Comparison of ENCODE assay signal across 17 cellular contexts in the genomic region with DNA sequence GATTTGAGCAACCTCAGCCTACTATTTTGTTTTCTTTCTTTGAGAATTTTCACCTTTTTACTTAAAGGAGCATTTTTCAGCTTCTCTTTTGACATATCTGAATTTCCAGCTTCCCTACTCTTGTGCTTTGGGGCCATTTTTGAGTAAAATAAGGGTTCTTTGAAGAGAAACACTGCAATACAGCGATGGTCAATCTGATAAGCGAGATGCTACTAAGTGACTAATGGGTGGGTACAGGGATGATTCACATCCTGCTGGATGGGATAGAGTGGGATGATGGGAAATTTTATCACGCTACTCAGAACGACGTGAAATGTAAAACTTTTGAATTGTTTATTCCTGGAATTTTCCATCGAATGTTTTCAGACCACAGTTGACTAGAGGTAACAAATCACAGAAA. TPM values are rescaled to one million over a fixed set of nuclear protein-coding genes. Genes with fewer than 3 reads are reported as not detected.
DNase-seq lines count a peak whose midpoint lies in the region; ATAC-seq and TF ChIP-seq lines count a peak whose summit lies in the region.
"Had no signal": no experiment of that assay in that cellular context is flagged by ENCODE, and none has a peak within 500 bp of the region (broad histone marks: within the 10 kb centered on the region; RNA-seq: fewer than 3 reads in every experiment).

No MANE protein-coding gene starts in this region.

- intact Hi-C loops in PC-3 (cut with micrococcal nuclease) (no loop called here), vagina (cut with DNase I) (no loop called here)

- H3K9me2 ChIP-seq in PC-3 (replicated peaks; ENCODE audit: low read length): no peaks in the 10 kb centered on the region

- no peak for TF ChIP-seq POLR2A in vagina (IDR thresholded peaks at IDR 0.05)

- no peak overlapping the region for H3K4me3 ChIP-seq in PC-3 (ENCODE audit: low read length)
- no peak overlapping the region for H3K4me3 ChIP-seq in brain microvascular endothelial cell (ENCODE audit: low read depth, low read length)
- H3K4me3 ChIP-seq in osteoblast (ENCODE audit: insufficient read depth, low read length): no peak overlapping the region
- no peak overlapping the region for H3K4me3 ChIP-seq in vagina
- H3K4me3 ChIP-seq: ascending aorta, uterus had no signal

- no peaks in the 10 kb centered on the region for H3K36me3 ChIP-seq in PC-3 (ENCODE audit: low read depth, low read length)
- no peaks in the 10 kb centered on the region for H3K36me3 ChIP-seq in brain microvascular endothelial cell (replicated peaks)
- no peaks in the 10 kb centered on the region for H3K36me3 ChIP-seq in osteoblast (ENCODE audit: insufficient read depth, low read length)
- H3K36me3 ChIP-seq in vagina: no peaks in the 10 kb centered on the region
- H3K36me3 ChIP-seq: ascending aorta, uterus had no signal

- no peaks in the 10 kb centered on the region for H4K20me1 ChIP-seq in PC-3 (ENCODE audit: low read length)
- H4K20me1 ChIP-seq in osteoblast (ENCODE audit: insufficient read depth, low read length): no peaks in the 10 kb centered on the region

- DNase-seq in EH (ENCODE audit: low read depth) (peak; percentile 97), PC-3 (peak; percentile 23), brain microvascular endothelial cell (peak; percentile 89), osteoblast (ENCODE audit: insufficient read length, low spot score, missing footprints) (peak; percentile 70), vagina (ENCODE audit: extremely low spot score in 2 of 2) (no peak), AG20443 (ENCODE audit: low spot score) (no peak), RPMI8226 (no peak)
- DNase-seq: activated CD4-positive, alpha-beta T cell treated with anti-CD3 and anti-CD28 coated beads, Interleukin-2, amount 10 ng/mL, durations not matched to agents 7 days and 5 days; CD8-positive, alpha-beta T cell; effector memory CD8-positive, alpha-beta T cell; GF-D8; natural killer cell; stimulated activated CD4-positive, alpha-beta T cell treated with anti-CD3 and anti-CD28 coated beads, Interleukin-4, amount 100 ng/mL, for 24 hours; stimulated activated naive B cell treated with anti-CD40 and anti-IgM and Interleukin-4, amounts not matched to agents 10 μg/mL and 1 μg/mL and 100 μg/mL, for 72 hours; uterus had no signal

- CTCF ChIA-PET in PC-3 (lab: Charles Lee): no interaction called here

- no TSS peak for BruUV-seq in PC-3 (replicated peaks; lab: Mats Ljungman, UMichigan)

- POLR2A ChIA-PET in PC-3 (lab: Charles Lee; ENCODE audit: unreplicated experiment): no interaction called here

- no peak for ATAC-seq in PC-3
- ATAC-seq in GM19467 (IDR thresholded peaks at IDR 0.05; ENCODE audit: unreplicated experiment): no peak
- ATAC-seq: CD8-positive, alpha-beta T cell; effector memory CD8-positive, alpha-beta T cell; natural killer cell; stimulated activated naive B cell treated with anti-CD40 and anti-IgM and Interleukin-4, amounts not matched to agents 10 μg/mL and 1 μg/mL and 100 μg/mL, for 72 hours had no signal

- no peak overlapping the region for H2AFZ ChIP-seq in PC-3 (ENCODE audit: low read length)
- no peak overlapping the region for H2AFZ ChIP-seq in osteoblast (ENCODE audit: low read length)

- H3K9ac ChIP-seq in PC-3 (ENCODE audit: low read length): no peak overlapping the region

- no peaks in the 10 kb centered on the region for H3K9me3 ChIP-seq in PC-3 (ENCODE audit: low read length)
- H3K9me3 ChIP-seq in osteoblast (ENCODE audit: low read depth, low read length): no peaks in the 10 kb centered on the region
- no peaks in the 10 kb centered on the region for H3K9me3 ChIP-seq in vagina
- H3K9me3 ChIP-seq: ascending aorta, uterus had no signal

- H3K79me2 ChIP-seq in PC-3 (ENCODE audit: low read length) (no peaks in the 10 kb centered on the region), osteoblast (ENCODE audit: insufficient read depth, low read length) (no peaks in the 10 kb centered on the region)

- no peaks in the 10 kb centered on the region for H3F3A ChIP-seq in PC-3 (ENCODE audit: low read length, unreplicated experiment)

- peak overlapping the region; percentile 38 for H3K27ac ChIP-seq in PC-3 (ENCODE audit: low read length)
- peak overlapping the region; percentile 86 for H3K27ac ChIP-seq in brain microvascular endothelial cell
- H3K27ac ChIP-seq in osteoblast (ENCODE audit: low read depth, low read length): peak overlapping the region; percentile 93
- no peak overlapping the region for H3K27ac ChIP-seq in vagina
- H3K27ac ChIP-seq: ascending aorta, uterus had no signal

- H3K4me2 ChIP-seq in PC-3 (ENCODE audit: low read length) (no peak overlapping the region), osteoblast (ENCODE audit: insufficient read depth, low read length) (peak overlapping the region; percentile 50)

- H3K27me3 ChIP-seq in PC-3 (ENCODE audit: low read length): no peaks in the 10 kb centered on the region
- H3K27me3 ChIP-seq in brain microvascular endothelial cell (replicated peaks): no peaks in the 10 kb centered on the region
- no peaks in the 10 kb centered on the region for H3K27me3 ChIP-seq in osteoblast (ENCODE audit: insufficient read depth, low read length)
- H3K27me3 ChIP-seq in vagina: no peaks in the 10 kb centered on the region
- H3K27me3 ChIP-seq: ascending aorta, uterus had no signal

- TF ChIP-seq CTCF in PC-3 (conservative IDR thresholded peaks at IDR 0.05; ENCODE audit: low read depth, low read length): no peak
- TF ChIP-seq CTCF in brain microvascular endothelial cell (IDR thresholded peaks at IDR 0.05; ENCODE audit: low read depth, low read length, missing control alignments): no peak
- TF ChIP-seq CTCF in osteoblast (IDR thresholded peaks at IDR 0.05; ENCODE audit: extremely low read depth, low read depth, low read length): no peak
- no peak for TF ChIP-seq CTCF in vagina (IDR thresholded peaks at IDR 0.05)

- H3K4me1 ChIP-seq in PC-3 (ENCODE audit: insufficient read depth, low read length) (peaks cover 6% of the 10 kb centered on the region; the same call in 1 of the 2 replicates), osteoblast (ENCODE audit: insufficient read depth, low read length) (peaks cover 16% of the 10 kb centered on the region), vagina (no peaks in the 10 kb centered on the region)
- H3K4me1 ChIP-seq: ascending aorta, uterus had no signal

- in situ Hi-C loops in brain microvascular endothelial cell (cut with HindIII; ENCODE audit: low pct_ligation_motif_present, low sequenced_read_pairs): no loop called here

RNA-seq across cellular contexts. Expression of gene SOCS5, which starts 8.3 kb away (rescaled TPM):
- 12.1 and 15.6 TPM in 2 replicates for total RNA-seq in PC-3 (2014; rRNA removed)
- total RNA-seq in osteoblast: 124 and 136 TPM in 2 replicates
- total RNA-seq in vagina: 26.0 TPM

Comparison
In these comparisons a context has a peak if more than half of its experiments do, and no peak if none do; other contexts are left out.
1. DNase-seq: peak in EH (single experiment), PC-3 (single experiment), brain microvascular endothelial cell (single experiment) and osteoblast (single experiment); none in vagina (0 of 2), AG20443 (single experiment) and RPMI8226 (single experiment).